ENCODE assay signal across 11 cellular contexts in genomic region chr2:3175568-3175955, GRCh38.
DNase-seq lines count a peak whose midpoint lies in the region; TF ChIP-seq lines count a peak whose summit lies in the region.
"Had no signal": no experiment of that assay in that cellular context is flagged by ENCODE, and none has a peak within 500 bp of the region (broad histone marks: within the 10 kb centered on the region; RNA-seq: fewer than 3 reads in every experiment).

No MANE protein-coding gene starts in this region.

- H3K36me3 Mint-ChIP-seq in activated CD4-positive, alpha-beta T cell treated with anti-CD3 and anti-CD28 coated beads, Interleukin-2, amount 10 ng/mL, durations not matched to agents 7 days and 5 days (ENCODE audit: low read depth), result peaks cover 3% of the 10 kb centered on the region

- CTCF ChIA-PET in activated CD4-positive, alpha-beta T cell treated with anti-CD3 and anti-CD28 coated beads, Interleukin-2, amount 10 ng/mL, durations not matched to agents 7 days and 5 days (lab: Charles Lee), result no interaction called here

- no peaks in the 10 kb centered on the region for H3K9me3 Mint-ChIP-seq in activated CD4-positive, alpha-beta T cell treated with anti-CD3 and anti-CD28 coated beads, Interleukin-2, amount 10 ng/mL, durations not matched to agents 7 days and 5 days
- H3K9me3 Mint-ChIP-seq: CD4-positive, CD25-positive, alpha-beta regulatory T cell had no signal

- POLR2A ChIA-PET in activated CD4-positive, alpha-beta T cell treated with anti-CD3 and anti-CD28 coated beads, Interleukin-2, amount 10 ng/mL, durations not matched to agents 7 days and 5 days (lab: Charles Lee), result no interaction called here

- H3K27me3 Mint-ChIP-seq in activated CD4-positive, alpha-beta T cell treated with anti-CD3 and anti-CD28 coated beads, Interleukin-2, amount 10 ng/mL, durations not matched to agents 7 days and 5 days, result no peaks in the 10 kb centered on the region
- H3K27me3 Mint-ChIP-seq: CD4-positive, CD25-positive, alpha-beta regulatory T cell had no signal

- H3K4me3 Mint-ChIP-seq in activated CD4-positive, alpha-beta T cell treated with anti-CD3 and anti-CD28 coated beads, Interleukin-2, amount 10 ng/mL, durations not matched to agents 7 days and 5 days, result no peak overlapping the region
- H3K4me3 Mint-ChIP-seq: CD4-positive, CD25-positive, alpha-beta regulatory T cell had no signal

- peak; percentile 19 for DNase-seq in activated effector memory CD4-positive, alpha-beta T cell treated with anti-CD3 and anti-CD28 coated beads, Interleukin-2, amount 50 U/mL, for 16 hours
- no peak for DNase-seq in activated effector memory CD4-positive, alpha-beta T cell treated with Interleukin-2 at 50 U/mL for 16 hours
- peak; percentile 29 for DNase-seq in islet precursor cell
- peak; percentile 7 for DNase-seq in posterior vena cava (ENCODE audit: low spot score)
- DNase-seq in activated CD4-positive, alpha-beta T cell treated with anti-CD3 and anti-CD28 coated beads, Interleukin-2, amount 10 ng/mL, durations not matched to agents 7 days and 5 days, result no peak
- DNase-seq in lower leg skin (ENCODE audit: low spot score in 2 of 2), result no peak
- no peak for DNase-seq in superior temporal gyrus (ENCODE audit: extremely low spot score)
- DNase-seq: CD4-positive, CD25-positive, alpha-beta regulatory T cell; DMS53; GF-D8 had no signal

- H3K27ac Mint-ChIP-seq in activated CD4-positive, alpha-beta T cell treated with anti-CD3 and anti-CD28 coated beads, Interleukin-2, amount 10 ng/mL, durations not matched to agents 7 days and 5 days, result no peak overlapping the region
- H3K27ac Mint-ChIP-seq: CD4-positive, CD25-positive, alpha-beta regulatory T cell had no signal

- no peak overlapping the region for H3K4me3 ChIP-seq in lower leg skin (ENCODE audit: low read depth, poor library complexity, severe bottlenecking)
- H3K4me3 ChIP-seq: HAP-1 had no signal

- no peak for TF ChIP-seq CTCF in lower leg skin (IDR thresholded peaks at IDR 0.05)

- WGBS in lower leg skin, 2 donors, result 96% methylated on average over 5 of the region's 5 CpGs

- no peaks in the 10 kb centered on the region for H3K4me1 Mint-ChIP-seq in activated CD4-positive, alpha-beta T cell treated with anti-CD3 and anti-CD28 coated beads, Interleukin-2, amount 10 ng/mL, durations not matched to agents 7 days and 5 days

- no peak for TF ChIP-seq POLR2A in lower leg skin (IDR thresholded peaks at IDR 0.05)

- intact Hi-C loops in posterior vena cava (cut with DNase I), result no loop called here
- intact Hi-C loops in lower leg skin (cut with DNase I; ENCODE audit: low total_unique reads), result no loop called here

Comparison
In these comparisons a context has a peak if more than half of its experiments do, and no peak if none do; other contexts are left out.
1. DNase-seq: peak in activated effector memory CD4-positive, alpha-beta T cell treated with anti-CD3 and anti-CD28 coated beads, Interleukin-2, amount 50 U/mL, for 16 hours (single experiment), islet precursor cell (single experiment) and posterior vena cava (single experiment); none in activated effector memory CD4-positive, alpha-beta T cell treated with Interleukin-2 at 50 U/mL for 16 hours (single experiment), activated CD4-positive, alpha-beta T cell treated with anti-CD3 and anti-CD28 coated beads, Interleukin-2, amount 10 ng/mL, durations not matched to agents 7 days and 5 days (single experiment), lower leg skin (0 of 2) and superior temporal gyrus (single experiment).